In genomic region chr21:42175110-42175710, GRCh38 we compare ENCODE assay signal across 20 cellular contexts. TPM values are rescaled to one million over a fixed set of nuclear protein-coding genes. Genes with fewer than 3 reads are reported as not detected.
A peak's percentile ranks its signal among the peaks of the same experiment; 100 is the strongest.
DNase-seq lines count a peak whose midpoint lies in the region; ATAC-seq and TF ChIP-seq lines count a peak whose summit lies in the region.
"Had no signal": no experiment of that assay in that cellular context is flagged by ENCODE, and none has a peak within 500 bp of the region (broad histone marks: within the 10 kb centered on the region; RNA-seq: fewer than 3 reads in every experiment).

No MANE protein-coding gene starts in this region.

- H3K36me3 Mint-ChIP-seq in mesothelial cell of epicardium: no peaks in the 10 kb centered on the region

- no peak for TF ChIP-seq CTCF in right atrium auricular region (IDR thresholded peaks at IDR 0.05)
- TF ChIP-seq CTCF in heart left ventricle (IDR thresholded peaks at IDR 0.05): no peak
- no peak for TF ChIP-seq CTCF in choroid plexus epithelial cell (conservative IDR thresholded peaks at IDR 0.05; ENCODE audit: low read depth, low read length)
- no peak for TF ChIP-seq CTCF in mesothelial cell of epicardium (IDR thresholded peaks at IDR 0.05; ENCODE audit: unreplicated experiment)
- no peak for TF ChIP-seq CTCF in left ventricle myocardium inferior (IDR thresholded peaks at IDR 0.05; ENCODE audit: borderline replicate concordance)

- H3K4me1 ChIP-seq in right atrium auricular region: peaks cover 0 to 6% of the 10 kb centered on the region in 2 donors
- peaks cover 0 to 14% (median 1%) of the 10 kb centered on the region in 12 donors for H3K4me1 ChIP-seq in heart left ventricle
- peaks cover 16% of the 10 kb centered on the region for H3K4me1 ChIP-seq in left ventricle myocardium inferior
- H3K4me1 ChIP-seq: BE2C, Caco-2 had no signal

- H3K27ac Mint-ChIP-seq in mesothelial cell of epicardium: no peak overlapping the region
- H3K27ac Mint-ChIP-seq: CD4-positive, alpha-beta T cell; GM23338 had no signal

- intact Hi-C loops in heart left ventricle (cut with DNase I): loop anchor here in 3 of 10 donors (5.0 kb wide), 2 partner anchors 42 to 52 kb away; partner anchors contain the start of gene ABCG1 (in 2 of the 3)
- intact Hi-C loops in left ventricle myocardium inferior (cut with micrococcal nuclease): no loop called here

- no peak for TF ChIP-seq POLR2A in heart left ventricle (IDR thresholded peaks at IDR 0.05)

- H3K4me3 Mint-ChIP-seq in mesothelial cell of epicardium: no peak overlapping the region
- H3K4me3 Mint-ChIP-seq: CD4-positive, alpha-beta T cell; GM23338 had no signal

- WGBS in heart left ventricle, 4 donors: 82 to 89% (median 85%) methylated on average over 6 of the region's 6 CpGs

- H3K27ac ChIP-seq in right atrium auricular region: no peak overlapping the region
- no peak overlapping the region for H3K27ac ChIP-seq in heart left ventricle
- no peak overlapping the region for H3K27ac ChIP-seq in left ventricle myocardium inferior (replicated peaks)
- H3K27ac ChIP-seq: C4-2B, HL-60 had no signal

- no peaks in the 10 kb centered on the region for H3K36me3 ChIP-seq in right atrium auricular region
- H3K36me3 ChIP-seq in heart left ventricle: no peaks in the 10 kb centered on the region
- no peaks in the 10 kb centered on the region for H3K36me3 ChIP-seq in left ventricle myocardium inferior
- H3K36me3 ChIP-seq: BE2C had no signal

- no peak overlapping the region for H3K4me3 ChIP-seq in right atrium auricular region
- H3K4me3 ChIP-seq in heart left ventricle: no peak overlapping the region
- H3K4me3 ChIP-seq in choroid plexus epithelial cell (ENCODE audit: low read depth, low read length): no peak overlapping the region
- no peak overlapping the region for H3K4me3 ChIP-seq in left ventricle myocardium inferior
- H3K4me3 ChIP-seq: GM23338 had no signal

- H3K4me1 Mint-ChIP-seq in mesothelial cell of epicardium: peaks cover 8% of the 10 kb centered on the region

- H3K9me3 ChIP-seq in right atrium auricular region: no peaks in the 10 kb centered on the region
- no peaks in the 10 kb centered on the region for H3K9me3 ChIP-seq in heart left ventricle
- H3K9me3 ChIP-seq in left ventricle myocardium inferior (replicated peaks): no peaks in the 10 kb centered on the region
- H3K9me3 ChIP-seq: BE2C, Caco-2 had no signal

- ATAC-seq in heart left ventricle: no peak
- ATAC-seq: GM23338 had no signal

- peaks cover 32% of the 10 kb centered on the region for H3K27me3 Mint-ChIP-seq in mesothelial cell of epicardium (ENCODE audit: low read depth)
- H3K27me3 Mint-ChIP-seq: CD4-positive, alpha-beta T cell had no signal

- no peaks in the 10 kb centered on the region for H3K9me3 Mint-ChIP-seq in mesothelial cell of epicardium
- H3K9me3 Mint-ChIP-seq: CD4-positive, alpha-beta T cell; GM23338 had no signal

- H3K27me3 ChIP-seq in right atrium auricular region (no peaks in the 10 kb centered on the region), heart left ventricle (no peaks in the 10 kb centered on the region), left ventricle myocardium inferior (ENCODE audit: low read depth) (no peaks in the 10 kb centered on the region)
- H3K27me3 ChIP-seq: BE2C had no signal

- DNase-seq in right atrium auricular region (ENCODE audit: low spot score): peak; percentile 18
- no peak for DNase-seq in heart left ventricle
- peak; percentile 53 for DNase-seq in choroid plexus epithelial cell (ENCODE audit: low read depth)
- peak; percentile 15 for DNase-seq in iris pigment epithelial cell (ENCODE audit: low read depth)
- no peak for DNase-seq in cortex of kidney (lab: John Stamatoyannopoulos, UW)
- DNase-seq in mesothelial cell of epicardium (ENCODE audit: low spot score in 2 of 2, unreplicated experiment in 2 of 2): no peak
- DNase-seq in left ventricle myocardium inferior: no peak
- DNase-seq: ACHN; BE2C; Caco-2; CD4-positive, alpha-beta T cell; DMS153; DMS79; GDM1; HCEC 1CT; IMR-90 had no signal

RNA-seq across cellular contexts. Expression of gene ABCG1, which starts 43.7 kb away (rescaled TPM):
- 10 to 100 TPM in 1 of 2 donors, 1 to 10 TPM in 1; 7.9 to 12.3 TPM for total RNA-seq in right atrium auricular region
- 10 to 100 TPM in 7 of 9 donors, 1 to 10 TPM in 2; 3.3 to 25.3 (median 13.5) TPM for total RNA-seq in heart left ventricle
- 10 to 100 TPM in 1 of 2 donors, 1 to 10 TPM in 1; 7.2 to 21.7 TPM for polyA plus RNA-seq in heart left ventricle
- total RNA-seq in mesothelial cell of epicardium: 4.2 to 4.4 TPM (median 4.3 TPM) in 3 replicates
- 8.7 TPM for total RNA-seq in left ventricle myocardium inferior
- total RNA-seq: Caco-2, HT1080 had no signal

Comparison
In these comparisons a context has a peak if more than half of its experiments do, and no peak if none do; other contexts are left out.
1. DNase-seq: peak in right atrium auricular region (single experiment), choroid plexus epithelial cell (single experiment) and iris pigment epithelial cell (single experiment); none in heart left ventricle (0 of 5), cortex of kidney (single experiment), mesothelial cell of epicardium (0 of 2) and left ventricle myocardium inferior (single experiment).